8 cellular contexts compared by ENCODE assay signal in genomic region chr20:62929051-62929538, GRCh38. TPM values are rescaled to one million over a fixed set of nuclear protein-coding genes. Genes with fewer than 3 reads are reported as not detected.
DNase-seq lines count a peak whose midpoint lies in the region; ATAC-seq, FAIRE-seq and TF ChIP-seq lines count a peak whose summit lies in the region.

No MANE protein-coding gene starts in this region.

- in situ Hi-C loops in GM23248 (cut with MboI): no loop called here

- H3K36me3 ChIP-seq in GM23248 (ENCODE audit: low read depth) (peaks cover 7% of the 10 kb centered on the region), kidney (ENCODE audit: control insufficient read depth in 1 of 2, insufficient read depth in 2 of 2, low read length in 2 of 2) (peaks cover 0 to 2% of the 10 kb centered on the region in 2 donors)

- H3K4me1 ChIP-seq in GM23248 (ENCODE audit: insufficient read depth): peaks cover 26% of the 10 kb centered on the region
- peaks cover 12 to 30% of the 10 kb centered on the region in 2 donors for H3K4me1 ChIP-seq in kidney (ENCODE audit: control insufficient read depth in 1 of 2, insufficient read depth in 1 of 2, low read depth in 1 of 2, low read length in 2 of 2)

- WGBS in GM23248 (ENCODE audit: low coverage in 1 of 2, low lambda C conversion rate in 2 of 2, missing lambda C conversion rate in 2 of 2), 2 experiments: 2 to 3% methylated on average over 36 to 43 of the region's 44 CpGs

- peak; percentile 77 for DNase-seq in GM23248
- DNase-seq in choroid plexus epithelial cell (ENCODE audit: low read depth): peak; percentile 71
- peak; percentile 89 for DNase-seq in kidney
- peak; percentile 62 for DNase-seq in stimulated activated CD4-positive, alpha-beta T cell treated with anti-CD3 and anti-CD28 coated beads, Interleukin-4, amount 100 ng/mL, for 1 hour
- DNase-seq in NCI-H510A treated with DMSO at 0.1 percent for 48 hours (lab: John Stamatoyannopoulos, UW): no peak

- H3K9me2 ChIP-seq in GM23248 (ENCODE audit: insufficient read depth): no peaks in the 10 kb centered on the region

- peak overlapping the region; percentile 69 for H3K27ac ChIP-seq in GM23248
- H3K27ac ChIP-seq in kidney (ENCODE audit: low read depth in 2 of 2, low read length in 2 of 2): peak overlapping the region; percentile 63 to 79

- H3K4me3 ChIP-seq in GM23248 (peak overlapping the region; percentile 73), choroid plexus epithelial cell (ENCODE audit: low read depth, low read length) (peak overlapping the region; percentile 67), kidney (ENCODE audit: low read length in 2 of 2) (peak overlapping the region; percentile 59 to 72)

- peak overlapping the region; percentile 66 for H2AFZ ChIP-seq in GM23248

- TF ChIP-seq CTCF in choroid plexus epithelial cell (conservative IDR thresholded peaks at IDR 0.05; ENCODE audit: low read depth, low read length): no peak
- TF ChIP-seq CTCF in kidney (IDR thresholded peaks at IDR 0.05; ENCODE audit: borderline replicate concordance, extremely low read depth, insufficient read depth): no peak

- no peak for FAIRE-seq in kidney (lab: Jason Lieb, UNC)

- peaks cover 96% of the 10 kb centered on the region for H3K79me2 ChIP-seq in GM23248 (ENCODE audit: insufficient read depth)

- peak; percentile 12 to 23 for ATAC-seq in activated CD4-positive, CD25-positive, alpha-beta regulatory T cell treated with anti-CD3 and anti-CD28 coated beads, Interleukin-2, amount 50 U/mL, for 24 hours
- ATAC-seq in HG02884 (IDR thresholded peaks at IDR 0.05; ENCODE audit: unreplicated experiment) (no peak), HG03520 (IDR thresholded peaks at IDR 0.05; ENCODE audit: unreplicated experiment) (no peak)

- 0 out of 2 replicates have a peak, but pooled peaks cover 3% of the 10 kb centered on the region for H4K20me1 ChIP-seq in GM23248 (ENCODE audit: insufficient read depth)

- no peaks in the 10 kb centered on the region for H3K27me3 ChIP-seq in GM23248 (replicated peaks; ENCODE audit: insufficient read depth)

- H3K9ac ChIP-seq in GM23248 (peak overlapping the region; percentile 79), kidney (ENCODE audit: low read length in 2 of 2) (peak overlapping the region; percentile 51 to 99)

- intact Hi-C loops in kidney (cut with DNase I): no loop called here

- H3K9me3 ChIP-seq in GM23248 (ENCODE audit: low read depth): no peaks in the 10 kb centered on the region
- H3K9me3 ChIP-seq in kidney (ENCODE audit: control insufficient read depth in 1 of 2, low read length in 2 of 2): no peaks in the 10 kb centered on the region

- peaks cover 25% of the 10 kb centered on the region for H3F3A ChIP-seq in GM23248 (ENCODE audit: insufficient read depth)

- H3K4me2 ChIP-seq in GM23248 (ENCODE audit: unreplicated experiment): peak overlapping the region; percentile 95

RNA-seq across cellular contexts. Expression of gene DIDO1, which starts 2.8 kb away (rescaled TPM):
- total RNA-seq in GM23248 (2014; rRNA removed; shearing (Covaris generic)): 28.6 and 37.1 TPM in 2 replicates
- 15.5 and 16.2 TPM in 2 replicates for polyA plus RNA-seq in GM23248 (2016; fragmentation: Nextera tagmentation; extraction: Ambion mirVana)
- 67.9 TPM for total RNA-seq in kidney
- 23.0 TPM for polyA plus RNA-seq in kidney (ENCODE audit: insufficient read depth, low read depth, low replicate concordance)

RNA-seq across cellular contexts. Expression of gene GID8, which starts 8.9 kb away (rescaled TPM):
- total RNA-seq in GM23248 (2014; rRNA removed; shearing (Covaris generic)): 29.1 and 31.0 TPM in 2 replicates
- polyA plus RNA-seq in GM23248 (2016; fragmentation: Nextera tagmentation; extraction: Ambion mirVana) (17.5 and 17.6 TPM in 2 replicates), kidney (ENCODE audit: insufficient read depth, low read depth, low replicate concordance) (16.4 TPM)
- total RNA-seq in kidney: 37.3 TPM

RNA-seq across cellular contexts. Expression of gene SLC17A9, which starts 23.4 kb away (rescaled TPM):
- 11.1 and 19.5 TPM in 2 replicates for total RNA-seq in GM23248 (2014; rRNA removed; shearing (Covaris generic))
- polyA plus RNA-seq in GM23248 (2016; fragmentation: Nextera tagmentation; extraction: Ambion mirVana) (17.7 and 23.2 TPM in 2 replicates), kidney (ENCODE audit: insufficient read depth, low read depth, low replicate concordance) (2.0 TPM)
- 9.5 TPM for total RNA-seq in kidney

Comparison
In these comparisons a context has a peak if more than half of its experiments do, and no peak if none do; other contexts are left out.
1. ATAC-seq: peak in activated CD4-positive, CD25-positive, alpha-beta regulatory T cell treated with anti-CD3 and anti-CD28 coated beads, Interleukin-2, amount 50 U/mL, for 24 hours (2 of 2); none in HG02884 (single experiment) and HG03520 (single experiment).
2. Peak in every context shown above with its lines, with median percentiles within 50 percentile points of each other: H3K4me3 ChIP-seq.